In genomic region chr10:17290226-17290625, GRCh38 we compare ENCODE assay signal across 9 cellular contexts.
DNase-seq lines count a peak whose midpoint lies in the region; ATAC-seq, FAIRE-seq and TF ChIP-seq lines count a peak whose summit lies in the region.
"Had no signal": no experiment of that assay in that cellular context is flagged by ENCODE, and none has a peak within 500 bp of the region (broad histone marks: within the 10 kb centered on the region; RNA-seq: fewer than 3 reads in every experiment).

No MANE protein-coding gene starts in this region.

- H3K27ac Mint-ChIP-seq in CD14-positive monocyte = no peak overlapping the region

- peaks cover 0 to 2% (median 0%) of the 10 kb centered on the region in 7 donors for H3K9me3 Mint-ChIP-seq in CD14-positive monocyte

- no TSS peak for BruUV-seq in GM12878 (replicated peaks; lab: Mats Ljungman, UMichigan)

- TF ChIP-seq CTCF in LNCaP clone FGC (IDR thresholded peaks at IDR 0.05; ENCODE audit: control insufficient read depth, extremely low read depth, insufficient read depth) (peak; percentile 67), GM12878 (IDR thresholded peaks at IDR 0.05 in 2 of 3, conservative IDR thresholded peaks at IDR 0.05 in 1 of 3; ENCODE audit: control insufficient read depth in 2 of 3, extremely low read depth in 1 of 3, insufficient read depth in 1 of 3, low read depth in 3 of 3, low read length in 3 of 3) (peak in 1 of 3 experiments; percentile 30; a peak in 2 of 6 replicates), neural cell (IDR thresholded peaks at IDR 0.05; ENCODE audit: poor library complexity, severe bottlenecking) (peak; percentile 46), CD14-positive monocyte (IDR thresholded peaks at IDR 0.05) (no peak)

- H3K36me3 ChIP-seq in GM12878 (ENCODE audit: control insufficient read depth in 2 of 2, insufficient read depth in 2 of 2, low read length in 1 of 2) = no peaks in the 10 kb centered on the region
- H3K36me3 ChIP-seq in neural cell (ENCODE audit: insufficient read depth, low read length) = no peaks in the 10 kb centered on the region
- no peaks in the 10 kb centered on the region for H3K36me3 ChIP-seq in MG63

- CTCF ChIA-PET in GM12878 (lab: Yijun Ruan, JAX) = interaction anchor here (0.6 to 1.5 kb wide), 3 partner anchors 86 to 319 kb away, joined by 3 to 5 read pairs (median 5); no protein-coding TSS in a partner anchor

- H3K4me2 ChIP-seq in GM12878 (ENCODE audit: control insufficient read depth, insufficient read depth) = no peak overlapping the region
- no peak overlapping the region for H3K4me2 ChIP-seq in neural cell (ENCODE audit: low read length)

- in situ Hi-C loops in GM12878 (cut with MboI) = no loop called here

- H3K4me1 Mint-ChIP-seq in CD14-positive monocyte = no peaks in the 10 kb centered on the region

- H3K9me2 ChIP-seq in neural cell (ENCODE audit: insufficient read depth, low read length) = no peaks in the 10 kb centered on the region

- 14% methylated on average over 6 of the region's 6 CpGs for WGBS in GM12878 (ENCODE audit: insufficient coverage, insufficient replicate concordance, low lambda C conversion rate, missing lambda C conversion rate)

- intact Hi-C loops in GM12878 (cut with micrococcal nuclease; ENCODE audit: unreplicated experiment) (loop anchor here (10.0 kb wide), 1 partner anchor 305 kb away; no protein-coding TSS in a partner anchor), CD14-positive monocyte (cut with micrococcal nuclease) (no loop called here)

- FAIRE-seq in GM12878 (lab: Jason Lieb, UNC) = no peak

- H3K27ac ChIP-seq in GM12878 (ENCODE audit: control insufficient read depth, insufficient read depth) (no peak overlapping the region), neural cell (ENCODE audit: low read length) (no peak overlapping the region)
- H3K27ac ChIP-seq: HL-60 had no signal

- TF ChIP-seq EP300 in GM12878 (IDR thresholded peaks at IDR 0.05; ENCODE audit: borderline replicate concordance in 1 of 2, control insufficient read depth in 1 of 2, low read depth in 2 of 2, low read length in 2 of 2) = no peak
- TF ChIP-seq EP300 in neural cell (conservative IDR thresholded peaks at IDR 0.05; ENCODE audit: poor library complexity, severe bottlenecking) = peak; percentile 26

- DNase-seq in NCI-H345 (lab: John Stamatoyannopoulos, UW) = peak; percentile 13
- DNase-seq in NCI-H345 treated with DMSO at 0.1 percent for 48 hours (lab: John Stamatoyannopoulos, UW; ENCODE audit: unreplicated experiment) = no peak
- peak; percentile 53 for DNase-seq in LNCaP clone FGC (ENCODE audit: low read depth)
- no peak for DNase-seq in GM12878 (ENCODE audit: low read depth, low spot score)
- no peak for DNase-seq in MG63
- no peak for DNase-seq in CD14-positive monocyte (ENCODE audit: low spot score)

- TF ChIP-seq RAD21 in GM12878 (IDR thresholded peaks at IDR 0.05; ENCODE audit: insufficient read depth, low read depth, low read length) (peak; percentile 35), neural cell (conservative IDR thresholded peaks at IDR 0.05) (no peak)

- RAD21 ChIA-PET in GM12878 (lab: Charles Lee; ENCODE audit: unreplicated experiment) = no interaction called here

- H3K79me2 ChIP-seq in GM12878 (ENCODE audit: control insufficient read depth, insufficient read depth, low read length) (no peaks in the 10 kb centered on the region), neural cell (replicated peaks; ENCODE audit: insufficient read depth, low read length) (no peaks in the 10 kb centered on the region)

- no peak overlapping the region for H2AFZ ChIP-seq in GM12878 (ENCODE audit: control insufficient read depth, low read depth, low read length)
- H2AFZ ChIP-seq in neural cell (ENCODE audit: low read depth, low read length) = no peak overlapping the region

- H3K36me3 Mint-ChIP-seq in CD14-positive monocyte = no peaks in the 10 kb centered on the region

- H3K9ac ChIP-seq in GM12878 (ENCODE audit: control insufficient read depth, insufficient read depth, low read length) (no peak overlapping the region), neural cell (ENCODE audit: low read length) (no peak overlapping the region)

- H3K9me3 ChIP-seq in GM12878 (replicated peaks; ENCODE audit: control insufficient read depth, insufficient read depth, low read length) = no peaks in the 10 kb centered on the region
- H3K9me3 ChIP-seq in neural cell (ENCODE audit: low read length) = no peaks in the 10 kb centered on the region
- no peaks in the 10 kb centered on the region for H3K9me3 ChIP-seq in MG63

- SMC1A ChIA-PET in GM12878 (lab: Charles Lee; ENCODE audit: uncharacterized antibody, unreplicated experiment) = interaction anchor here (0.8 to 1.2 kb wide), 4 partner anchors 10 to 332 kb away, joined by 3 to 4 read pairs (median 3); no protein-coding TSS in a partner anchor

- POLR2A ChIA-PET in GM12878 (lab: Charles Lee) = no interaction called here

- H3K27me3 ChIP-seq in GM12878 (replicated peaks in 1 of 2; ENCODE audit: control insufficient read depth in 2 of 2, insufficient read depth in 2 of 2, low read length in 1 of 2) = no peaks in the 10 kb centered on the region
- no peaks in the 10 kb centered on the region for H3K27me3 ChIP-seq in neural cell (ENCODE audit: insufficient read depth, low read depth, low read length)
- peaks cover 10% of the 10 kb centered on the region for H3K27me3 ChIP-seq in MG63

- no peak overlapping the region for H3K4me3 Mint-ChIP-seq in CD14-positive monocyte

- H4K20me1 ChIP-seq in GM12878 (ENCODE audit: control insufficient read depth, insufficient read depth) = no peaks in the 10 kb centered on the region
- no peaks in the 10 kb centered on the region for H4K20me1 ChIP-seq in neural cell (ENCODE audit: insufficient read depth)

- H3F3A ChIP-seq in neural cell (ENCODE audit: insufficient read depth, low read length, poor library complexity, severe bottlenecking) = no peaks in the 10 kb centered on the region

- no peak for TF ChIP-seq POLR2A in GM12878 (IDR thresholded peaks at IDR 0.05; ENCODE audit: low read depth, low read length)

- H3K4me1 ChIP-seq in GM12878 (ENCODE audit: control insufficient read depth, insufficient read depth, low read length) = no peaks in the 10 kb centered on the region

- H3K4me3 ChIP-seq in LNCaP clone FGC (ENCODE audit: low read depth, low read length) (no peak overlapping the region), GM12878 (no peak overlapping the region), neural cell (ENCODE audit: low read length) (no peak overlapping the region), MG63 (no peak overlapping the region)

- H3K27me3 Mint-ChIP-seq in CD14-positive monocyte (ENCODE audit: low read depth in 3 of 3) = peaks cover 7 to 21% (median 10%) of the 10 kb centered on the region in 3 donors

- ATAC-seq in GM12878 (peak; percentile 31; the same call in 1 of the 3 replicates), GM21515 (IDR thresholded peaks at IDR 0.05; ENCODE audit: unreplicated experiment) (no peak)

TF ChIP-seq in GM12878, 131 proteins besides CTCF, POLR2A, EP300 and RAD21:
- TF ChIP-seq POLR2AphosphoS5 (IDR thresholded peaks at IDR 0.05; ENCODE audit: low read length) (no peak), TCF3 (IDR thresholded peaks at IDR 0.05; ENCODE audit: borderline replicate concordance, insufficient read depth, low read depth, low read length) (no peak), PKNOX1 (IDR thresholded peaks at IDR 0.05) (no peak), IRF4 (IDR thresholded peaks at IDR 0.05; ENCODE audit: low read depth, low read length) (no peak), GATAD2B (conservative IDR thresholded peaks at IDR 0.05; ENCODE audit: low read depth) (no peak), CBFB (IDR thresholded peaks at IDR 0.05; ENCODE audit: low read depth) (no peak), ZSCAN29 (IDR thresholded peaks at IDR 0.05) (no peak), STAT3 (IDR thresholded peaks at IDR 0.05; ENCODE audit: low read depth, low read length) (no peak)

TF ChIP-seq in neural cell, 6 proteins besides CTCF, POLR2A, EP300 and RAD21:
- TF ChIP-seq TAF1 (IDR thresholded peaks at IDR 0.05; ENCODE audit: low read depth) (no peak), SMC3 (conservative IDR thresholded peaks at IDR 0.05; ENCODE audit: poor library complexity) (peak; percentile 21), REST (IDR thresholded peaks at IDR 0.05; ENCODE audit: borderline replicate concordance) (no peak), EZH2 (IDR thresholded peaks at IDR 0.05; ENCODE audit: borderline replicate concordance, insufficient read depth, low read length, poor library complexity, severe bottlenecking) (no peak), POLR2AphosphoS5 (IDR thresholded peaks at IDR 0.05) (peak; percentile 31)

Comparison
In these comparisons a context has a peak if more than half of its experiments do, and no peak if none do; other contexts are left out.
1. DNase-seq: peak in NCI-H345 (single experiment) and LNCaP clone FGC (single experiment); none in NCI-H345 treated with DMSO at 0.1 percent for 48 hours (single experiment), GM12878 (single experiment), MG63 (single experiment) and CD14-positive monocyte (single experiment).